7 cellular contexts compared by ENCODE assay signal in genomic region chr7:47763063-47763974, GRCh38.
DNase-seq lines count a peak whose midpoint lies in the region; ATAC-seq, FAIRE-seq and TF ChIP-seq lines count a peak whose summit lies in the region.

No MANE protein-coding gene starts in this region.

- intact Hi-C loops in uterus (cut with DNase I; ENCODE audit: low total_unique reads): no loop called here

- no peak overlapping the region for H3K4me3 ChIP-seq in uterus

- H3K36me3 ChIP-seq in uterus: no peaks in the 10 kb centered on the region

- DNase-seq in RCC 7860 (ENCODE audit: low spot score): peak; percentile 78
- DNase-seq in glomerular visceral epithelial cell (ENCODE audit: extremely low spot score): peak; percentile 34
- DNase-seq in uterus: peak in 1 of 2 donors; percentile 65
- DNase-seq in activated CD4-positive, alpha-beta T cell treated with anti-CD3 and anti-CD28 coated beads, Interleukin-2, amount 50 U/mL, for 48 hours: no peak
- no peak for DNase-seq in RKO (ENCODE audit: low spot score)
- no peak for DNase-seq in occipital lobe (lab: John Stamatoyannopoulos, UW)

- no peak for TF ChIP-seq CTCF in uterus (IDR thresholded peaks at IDR 0.05)

- no peaks in the 10 kb centered on the region for H3K27me3 ChIP-seq in uterus

- peak overlapping the region; percentile 15 to 72 for H3K27ac ChIP-seq in uterus

- H3K4me1 ChIP-seq in uterus: no peaks in the 10 kb centered on the region

- FAIRE-seq in RCC 7860 (lab: Jason Lieb, UNC): peak; percentile 80

- ATAC-seq in HG02678 (IDR thresholded peaks at IDR 0.05; ENCODE audit: unreplicated experiment): peak; percentile 90

- H3K9me3 ChIP-seq in uterus: no peaks in the 10 kb centered on the region

- no peak for TF ChIP-seq POLR2A in uterus (IDR thresholded peaks at IDR 0.05)

Comparison
In these comparisons a context has a peak if more than half of its experiments do, and no peak if none do; other contexts are left out.
1. DNase-seq: peak in RCC 7860 (single experiment) and glomerular visceral epithelial cell (single experiment); none in activated CD4-positive, alpha-beta T cell treated with anti-CD3 and anti-CD28 coated beads, Interleukin-2, amount 50 U/mL, for 48 hours (0 of 2), RKO (single experiment) and occipital lobe (single experiment).